In genomic region chr7:1156782-1157535, GRCh38 we compare ENCODE assay signal across 11 cellular contexts. TPM values are rescaled to one million over a fixed set of nuclear protein-coding genes. Genes with fewer than 3 reads are reported as not detected.
DNase-seq lines count a peak whose midpoint lies in the region; ATAC-seq and TF ChIP-seq lines count a peak whose summit lies in the region.
"Had no signal": no experiment of that assay in that cellular context is flagged by ENCODE, and none has a peak within 500 bp of the region (broad histone marks: within the 10 kb centered on the region; RNA-seq: fewer than 3 reads in every experiment).

No MANE protein-coding gene starts in this region.

- DNase-seq in AG20443 (ENCODE audit: low spot score) (peak; percentile 26), astrocyte of the cerebellum (ENCODE audit: low read depth) (peak; percentile 12), memory B cell (ENCODE audit: low spot score in 2 of 2) (no peak), MM.1S (no peak), lower leg skin (ENCODE audit: low spot score in 2 of 2) (no peak), trophoblast cell (no peak)
- DNase-seq: activated naive CD4-positive, alpha-beta T cell treated with Interleukin-2 at 50 U/mL for 16 hours; NCI-H774 had no signal

- peaks cover 3% of the 10 kb centered on the region; the same call in 1 of the 2 replicates for H3K4me1 ChIP-seq in MM.1S (ENCODE audit: low read length)
- peaks cover 11% of the 10 kb centered on the region in 2 experiments for H3K4me1 ChIP-seq in trophoblast cell (ENCODE audit: control insufficient read depth in 1 of 2, insufficient read depth in 2 of 2, low read length in 2 of 2)

- ATAC-seq in memory B cell (ENCODE audit: low read depth) (no peak), GM18868 (IDR thresholded peaks at IDR 0.05; ENCODE audit: unreplicated experiment) (no peak)
- ATAC-seq: lower lobe of right lung had no signal

- no peak for TF ChIP-seq POLR2A in lower leg skin (IDR thresholded peaks at IDR 0.05)

- H3K27me3 Mint-ChIP-seq in IgD-negative memory B cell (no peaks in the 10 kb centered on the region), memory B cell (no peaks in the 10 kb centered on the region)

- no peak overlapping the region for H3K23ac ChIP-seq in trophoblast cell (ENCODE audit: low read length)

- H3K18ac ChIP-seq in trophoblast cell (ENCODE audit: low read length) = no peak overlapping the region

- TF ChIP-seq CTCF in astrocyte of the cerebellum (IDR thresholded peaks at IDR 0.05; ENCODE audit: low read depth, low read length, missing control alignments) (no peak), MM.1S (IDR thresholded peaks at IDR 0.05; ENCODE audit: low read length) (no peak), lower leg skin (IDR thresholded peaks at IDR 0.05) (peak in 1 of 3 donors; percentile 90)

- no peak overlapping the region for H3K4ac ChIP-seq in trophoblast cell (ENCODE audit: low read depth, low read length)

- H3K4me2 ChIP-seq in MM.1S (ENCODE audit: low read depth, low read length) (no peak overlapping the region), trophoblast cell (ENCODE audit: low read length) (no peak overlapping the region)

- H3K9ac ChIP-seq in MM.1S (ENCODE audit: low read length) (no peak overlapping the region), trophoblast cell (ENCODE audit: low read length) (no peak overlapping the region)

- H3K9me2 ChIP-seq in MM.1S (replicated peaks; ENCODE audit: insufficient read depth, low read length) = no peaks in the 10 kb centered on the region

- H3K79me1 ChIP-seq in trophoblast cell (ENCODE audit: low read length) = peaks cover 8% of the 10 kb centered on the region

- peak overlapping the region in 2 of 3 donors; percentile 20 to 53 for H3K27ac Mint-ChIP-seq in IgD-negative memory B cell
- H3K27ac Mint-ChIP-seq in memory B cell = peak overlapping the region; percentile 78

- H2BK12ac ChIP-seq in trophoblast cell (ENCODE audit: low read length) = no peak overlapping the region

- H3K9me3 ChIP-seq in MM.1S (replicated peaks; ENCODE audit: insufficient read depth, low read length) (no peaks in the 10 kb centered on the region), trophoblast cell (ENCODE audit: insufficient read depth, low read depth, low read length) (peaks cover 3% of the 10 kb centered on the region)
- H3K9me3 ChIP-seq: lower lobe of right lung had no signal

- 60% methylated on average over 10 of the region's 10 CpGs for WGBS in lower leg skin, 2 donors
- no CpG with 5 or more reads among the region's 10 CpGs for WGBS in trophoblast cell (ENCODE audit: extremely low coverage, insufficient coverage, insufficient read length)

- peak overlapping the region in 1 of 4 donors; percentile 75 for H3K4me3 Mint-ChIP-seq in IgD-negative memory B cell
- H3K4me3 Mint-ChIP-seq in memory B cell = no peak overlapping the region

- H4K8ac ChIP-seq in trophoblast cell (ENCODE audit: low read depth, low read length) = no peak overlapping the region

- H2AK5ac ChIP-seq in trophoblast cell (ENCODE audit: low read length) = no peak overlapping the region

- H3K9me3 Mint-ChIP-seq in IgD-negative memory B cell (peaks cover 0 to under 1% (median 0%) of the 10 kb centered on the region in 3 donors), memory B cell (no peaks in the 10 kb centered on the region)

- H3K4me1 Mint-ChIP-seq in IgD-negative memory B cell (peaks cover 16 to 21% (median 17%) of the 10 kb centered on the region in 3 donors), memory B cell (peaks cover 18% of the 10 kb centered on the region)

- H4K20me1 ChIP-seq in MM.1S (ENCODE audit: insufficient read depth, low read length) = no peaks in the 10 kb centered on the region

- H3K36me3 ChIP-seq in MM.1S (replicated peaks; ENCODE audit: insufficient read depth, low read length) (peaks cover 7% of the 10 kb centered on the region), trophoblast cell (ENCODE audit: control insufficient read depth in 1 of 2, insufficient read depth in 2 of 2, low read length in 2 of 2) (peaks cover 43 to 52% of the 10 kb centered on the region in 2 experiments)

- H4K91ac ChIP-seq in trophoblast cell (ENCODE audit: low read depth, low read length) = no peak overlapping the region

- H2BK120ac ChIP-seq in trophoblast cell (ENCODE audit: insufficient read depth, low read length, poor library complexity) = no peak overlapping the region

- H3K36me3 Mint-ChIP-seq in IgD-negative memory B cell = peaks cover 1% of the 10 kb centered on the region
- peaks cover 18% of the 10 kb centered on the region for H3K36me3 Mint-ChIP-seq in memory B cell

- H3K27ac ChIP-seq in MM.1S (ENCODE audit: low read length) (no peak overlapping the region), trophoblast cell (ENCODE audit: low read depth, low read length) (no peak overlapping the region)
- H3K27ac ChIP-seq: lower lobe of right lung had no signal

- H3F3A ChIP-seq in MM.1S (ENCODE audit: insufficient read depth, low read length) = no peaks in the 10 kb centered on the region

- H3K79me2 ChIP-seq in MM.1S (ENCODE audit: low read length) (peaks cover 59% of the 10 kb centered on the region), trophoblast cell (ENCODE audit: control insufficient read depth, insufficient read depth, low read length, poor library complexity) (peaks cover 15% of the 10 kb centered on the region)

- H2BK5ac ChIP-seq in trophoblast cell (ENCODE audit: low read depth, low read length, poor library complexity) = no peak overlapping the region

- intact Hi-C loops in lower leg skin (cut with DNase I; ENCODE audit: low total_unique reads) = no loop called here

- no peak overlapping the region for H3K14ac ChIP-seq in trophoblast cell (ENCODE audit: low read length)

- H3K27me3 ChIP-seq in MM.1S (replicated peaks; ENCODE audit: insufficient read depth, low read length) (no peaks in the 10 kb centered on the region), trophoblast cell (ENCODE audit: insufficient read depth, low read length) (no peaks in the 10 kb centered on the region)

- no peak overlapping the region for H4K12ac ChIP-seq in trophoblast cell (ENCODE audit: low read depth, low read length)

- H3K4me3 ChIP-seq in astrocyte of the cerebellum (ENCODE audit: low read depth, low read length) (no peak overlapping the region), MM.1S (ENCODE audit: low read length) (no peak overlapping the region), lower leg skin (ENCODE audit: low read depth, poor library complexity, severe bottlenecking) (no peak overlapping the region), trophoblast cell (ENCODE audit: low read depth, low read length) (no peak overlapping the region)
- H3K4me3 ChIP-seq: lower lobe of right lung had no signal

- no peak overlapping the region for H2AFZ ChIP-seq in MM.1S (ENCODE audit: low read length)
- H2AFZ ChIP-seq in trophoblast cell (ENCODE audit: insufficient read depth, low read length, poor library complexity) = no peak overlapping the region

- in situ Hi-C loops in astrocyte of the cerebellum (cut with HindIII; ENCODE audit: low sequenced_read_pairs) = loop anchor here (25.0 kb wide), 1 partner anchor 170 kb away; the partner anchor contains the start of genes COX19 and CYP2W1

RNA-seq across cellular contexts. Expression of gene ZFAND2A, which starts 3.0 kb away (rescaled TPM):
- 51.1 TPM for polyA plus RNA-seq in IgD-negative memory B cell
- 10 to 100 TPM in 3 of 4 donors, 1 to 10 TPM in 1; 9.4 to 26.0 (median 22.8) TPM for total RNA-seq in lower leg skin
- 24.2 and 26.7 TPM in 2 replicates for polyA plus RNA-seq in trophoblast cell (2013)

Comparison
In these comparisons a context has a peak if more than half of its experiments do, and no peak if none do; other contexts are left out.
1. DNase-seq: peak in AG20443 (single experiment) and astrocyte of the cerebellum (single experiment); none in memory B cell (0 of 2), MM.1S (single experiment), lower leg skin (0 of 2) and trophoblast cell (0 of 2).